ENCODE assay signal across 23 cellular contexts in the genomic region with DNA sequence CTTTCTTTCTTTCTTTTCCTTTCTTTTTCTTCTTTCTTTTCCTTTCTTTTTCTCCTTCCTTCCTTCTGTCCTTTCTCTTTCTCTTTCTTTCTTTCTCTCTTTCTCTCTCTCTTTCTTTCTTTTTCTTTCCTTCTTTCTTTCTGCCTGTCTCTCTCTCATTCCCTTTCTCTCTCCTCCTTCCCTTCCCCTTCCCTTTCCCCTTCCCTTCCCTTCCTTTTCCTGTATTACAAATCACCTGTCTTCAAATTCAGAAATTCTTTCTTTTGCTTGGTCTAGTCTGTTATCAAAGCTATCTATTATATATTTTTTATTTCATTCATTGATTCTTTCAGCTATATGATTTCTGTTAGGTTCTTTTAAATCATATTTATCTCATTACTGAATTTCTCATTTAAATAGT.
DNase-seq lines count a peak whose midpoint lies in the region; FAIRE-seq and TF ChIP-seq lines count a peak whose summit lies in the region.
"Had no signal": no experiment of that assay in that cellular context is flagged by ENCODE, and none has a peak within 500 bp of the region (broad histone marks: within the 10 kb centered on the region; RNA-seq: fewer than 3 reads in every experiment).

No MANE protein-coding gene starts in this region.

- H3K9me3 Mint-ChIP-seq in activated naive CD4-positive, alpha-beta T cell treated with anti-CD3 and anti-CD28 coated beads, Interleukin-2, amount 50 U/mL, for 24 hours, result peaks cover 5% of the 10 kb centered on the region
- H3K9me3 Mint-ChIP-seq in activated naive CD4-positive, alpha-beta T cell treated with anti-CD3 and anti-CD28 coated beads, Interleukin-2, amount 10 ng/mL, durations not matched to agents 7 days and 5 days, result peaks cover 3% of the 10 kb centered on the region

- no peak overlapping the region for H3K4me3 ChIP-seq in HEK293 (ENCODE audit: low read depth, low read length)
- H3K4me3 ChIP-seq: A549; BLaER1 treated with 17β-estradiol and CSF1 and Interleukin-3, amounts not matched to agents 10 nM and 100 nM; GM12878 had no signal

- peak; percentile 24 for FAIRE-seq in frontal cortex (lab: Jason Lieb, UNC)
- FAIRE-seq: A549, D721Med, GM12878, GM12892, GM18507 had no signal

- DNase-seq in activated naive CD4-positive, alpha-beta T cell treated with anti-CD3 and anti-CD28 coated beads, Interleukin-2, amount 10 ng/mL, durations not matched to agents 7 days and 5 days, result no peak
- DNase-seq in frontal cortex (ENCODE audit: low spot score in 2 of 2) (no peak), DMS53 treated with DMSO at 0.1 percent for 48 hours (lab: John Stamatoyannopoulos, UW; ENCODE audit: unreplicated experiment) (no peak)
- DNase-seq: AML-193; Caco-2; Calu3; CD4-positive, alpha-beta T cell; CD8-positive, alpha-beta T cell; DMS79; DND-41; EL; GDM1 had no signal

- no peaks in the 10 kb centered on the region for H3K27me3 Mint-ChIP-seq in activated naive CD4-positive, alpha-beta T cell treated with anti-CD3 and anti-CD28 coated beads, Interleukin-2, amount 50 U/mL, for 24 hours
- peaks cover 4% of the 10 kb centered on the region for H3K27me3 Mint-ChIP-seq in activated naive CD4-positive, alpha-beta T cell treated with anti-CD3 and anti-CD28 coated beads, Interleukin-2, amount 10 ng/mL, durations not matched to agents 7 days and 5 days
- H3K27me3 Mint-ChIP-seq: B cell; CD4-positive, alpha-beta T cell had no signal

- H3K4me1 ChIP-seq in HEK293 (ENCODE audit: control insufficient read depth, insufficient read depth, low read length), result no peaks in the 10 kb centered on the region
- H3K4me1 ChIP-seq: A549; BLaER1 treated with 17β-estradiol and CSF1 and Interleukin-3, amounts not matched to agents 10 nM and 100 nM; Caco-2 had no signal

- no peaks in the 10 kb centered on the region for H3K36me3 ChIP-seq in HEK293 (ENCODE audit: control insufficient read depth in 2 of 2, insufficient read depth in 1 of 2, low read length in 2 of 2)
- H3K36me3 ChIP-seq: BLaER1 treated with 17β-estradiol and CSF1 and Interleukin-3, amounts not matched to agents 10 nM and 100 nM had no signal

- CTCF ChIA-PET in activated naive CD4-positive, alpha-beta T cell treated with anti-CD3 and anti-CD28 coated beads, Interleukin-2, amount 10 ng/mL, durations not matched to agents 7 days and 5 days (lab: Charles Lee), result no interaction called here
- CTCF ChIA-PET in HEK293 (lab: Yijun Ruan, JAX), result interaction anchor here (0.7 kb wide), 1 partner anchor 119 kb away, joined by 3 read pairs; no protein-coding TSS in a partner anchor

- H3K27ac Mint-ChIP-seq in activated naive CD4-positive, alpha-beta T cell treated with anti-CD3 and anti-CD28 coated beads, Interleukin-2, amount 50 U/mL, for 24 hours, result peak overlapping the region; percentile 32
- H3K27ac Mint-ChIP-seq in activated naive CD4-positive, alpha-beta T cell treated with anti-CD3 and anti-CD28 coated beads, Interleukin-2, amount 10 ng/mL, durations not matched to agents 7 days and 5 days, result no peak overlapping the region
- H3K27ac Mint-ChIP-seq: B cell; CD4-positive, alpha-beta T cell; CD8-positive, alpha-beta T cell had no signal

- no peaks in the 10 kb centered on the region for H3K4me1 Mint-ChIP-seq in activated naive CD4-positive, alpha-beta T cell treated with anti-CD3 and anti-CD28 coated beads, Interleukin-2, amount 50 U/mL, for 24 hours
- H3K4me1 Mint-ChIP-seq in activated naive CD4-positive, alpha-beta T cell treated with anti-CD3 and anti-CD28 coated beads, Interleukin-2, amount 10 ng/mL, durations not matched to agents 7 days and 5 days, result no peaks in the 10 kb centered on the region
- H3K4me1 Mint-ChIP-seq: B cell had no signal

- H3K27ac ChIP-seq in HEK293 (ENCODE audit: extremely low read depth, low read depth, low read length), result no peak overlapping the region
- H3K27ac ChIP-seq: 22Rv1; A549; BLaER1 treated with 17β-estradiol and CSF1 and Interleukin-3, amounts not matched to agents 10 nM and 100 nM; C4-2B had no signal

- H3K9me3 ChIP-seq in HEK293 (ENCODE audit: control insufficient read depth, insufficient read depth, low read depth, low read length), result no peaks in the 10 kb centered on the region
- H3K9me3 ChIP-seq: A549, Caco-2 had no signal

- no peak overlapping the region for H3K4me3 Mint-ChIP-seq in activated naive CD4-positive, alpha-beta T cell treated with anti-CD3 and anti-CD28 coated beads, Interleukin-2, amount 50 U/mL, for 24 hours
- no peak overlapping the region for H3K4me3 Mint-ChIP-seq in activated naive CD4-positive, alpha-beta T cell treated with anti-CD3 and anti-CD28 coated beads, Interleukin-2, amount 10 ng/mL, durations not matched to agents 7 days and 5 days
- H3K4me3 Mint-ChIP-seq: B cell; CD4-positive, alpha-beta T cell; CD8-positive, alpha-beta T cell had no signal

- no peaks in the 10 kb centered on the region for H3K36me3 Mint-ChIP-seq in activated naive CD4-positive, alpha-beta T cell treated with anti-CD3 and anti-CD28 coated beads, Interleukin-2, amount 50 U/mL, for 24 hours
- H3K36me3 Mint-ChIP-seq in activated naive CD4-positive, alpha-beta T cell treated with anti-CD3 and anti-CD28 coated beads, Interleukin-2, amount 10 ng/mL, durations not matched to agents 7 days and 5 days, result no peaks in the 10 kb centered on the region
- H3K36me3 Mint-ChIP-seq: CD8-positive, alpha-beta T cell had no signal

- POLR2A ChIA-PET in HEK293 (lab: Yijun Ruan, JAX), result no interaction called here

- TF ChIP-seq CTCF in HEK293 (tag by site-specific recombination; IDR thresholded peaks at IDR 0.05), result no peak

TF ChIP-seq in HEK293, 187 proteins besides CTCF, POLR2A, EP300 and RAD21:
- peak; percentile 30; the same call in 1 of the 2 replicates for TF ChIP-seq PRDM1 (tag by site-specific recombination; IDR thresholded peaks at IDR 0.05)
- no peak for TF ChIP-seq ZNF600 (tag by site-specific recombination; IDR thresholded peaks at IDR 0.05)
